32 cellular contexts compared by ENCODE assay signal in the genomic region with DNA sequence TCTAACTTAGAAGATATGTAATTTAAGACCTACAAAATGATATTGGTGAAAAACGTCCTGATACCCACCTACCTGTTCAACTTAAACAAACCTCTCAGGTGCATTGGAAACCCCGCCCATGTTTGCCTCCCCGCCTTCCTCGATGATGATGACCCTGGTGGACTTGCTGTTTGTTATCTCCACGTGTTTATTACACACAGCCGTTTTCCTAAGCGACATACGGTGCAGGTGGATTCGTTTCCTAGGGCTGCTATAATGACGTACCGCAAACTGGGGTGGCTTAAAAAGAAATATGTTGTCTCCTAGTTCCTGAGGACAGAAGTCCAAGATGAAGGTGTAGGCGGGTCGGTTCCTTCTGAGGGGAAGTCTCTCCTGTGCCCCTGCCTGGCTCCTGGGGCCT.
"Had no signal": no experiment of that assay in that cellular context is flagged by ENCODE, and none has a peak within 500 bp of the region (broad histone marks: within the 10 kb centered on the region; RNA-seq: fewer than 3 reads in every experiment).

No MANE protein-coding gene starts in this region.

- H3K27me3 Mint-ChIP-seq: activated B cell treated with CpG ODN at 0.5 μM for 24 hours; activated CD8-positive, alpha-beta T cell treated with anti-CD3 and anti-CD28 coated beads for 36 hours; activated naive CD8-positive, alpha-beta T cell treated with anti-CD3 and anti-CD28 coated beads, Interleukin-2, amount 10 ng/mL, durations not matched to agents 7 days and 5 days; activated T-helper 17 cell treated with anti-CD3 and anti-CD28 coated beads, Interleukin-2, amount 50 U/mL, for 72 hours; central memory CD8-positive, alpha-beta T cell; dendritic cell treated with granulocyte-macrophage colony-stimulating factor and Interleukin-4, amounts not matched to agents 40 ng/mL and 50 ng/mL, for 4 days; T-cell had no signal

- DNase-seq: activated B cell treated with CpG ODN at 0.5 μM for 24 hours; activated CD4-positive, alpha-beta T cell treated with anti-CD3 and anti-CD28 coated beads for 48 hours; activated CD4-positive, alpha-beta T cell treated with anti-CD3 and anti-CD28 coated beads, Interleukin-2, amount 50 U/mL, for 1 hour; activated CD4-positive, alpha-beta T cell treated with anti-CD3 and anti-CD28 coated beads, Interleukin-2, amount 50 U/mL, for 48 hours; activated CD8-positive, alpha-beta memory T cell treated with anti-CD3 and anti-CD28 coated beads for 24 hours; activated CD8-positive, alpha-beta T cell treated with anti-CD3 and anti-CD28 coated beads for 36 hours; activated effector memory CD4-positive, alpha-beta T cell treated with Interleukin-2 at 50 U/mL for 16 hours; activated gamma-delta T cell treated with Interleukin-2 at 50 U/mL for 16 hours; activated naive CD4-positive, alpha-beta T cell treated with Interleukin-2 at 50 U/mL for 16 hours; activated naive CD8-positive, alpha-beta T cell treated with anti-CD3 and anti-CD28 coated beads, Interleukin-2, amount 10 ng/mL, durations not matched to agents 7 days and 5 days; activated T-cell treated with anti-CD3 and anti-CD28 coated beads, Interleukin-2, amount 50 U/mL, for 4 hours; amniotic stem cell; anterior cingulate cortex; brain microvascular endothelial cell; dorsolateral prefrontal cortex; effector memory CD4-positive, alpha-beta T cell; endodermal cell; foreskin fibroblast; SW 1271; T-cell; T-helper 9 cell; WERI-Rb-1 had no signal

- H3K36me3 ChIP-seq: brain microvascular endothelial cell, WERI-Rb-1 had no signal

- H3K4me1 Mint-ChIP-seq: activated naive CD8-positive, alpha-beta T cell treated with anti-CD3 and anti-CD28 coated beads, Interleukin-2, amount 10 ng/mL, durations not matched to agents 7 days and 5 days; activated T-helper 17 cell treated with anti-CD3 and anti-CD28 coated beads, Interleukin-2, amount 50 U/mL, for 72 hours; central memory CD8-positive, alpha-beta T cell; endodermal cell had no signal

- H3K4me3 ChIP-seq: coronary artery, dorsolateral prefrontal cortex had no signal

- H3K4me3 Mint-ChIP-seq: activated B cell treated with CpG ODN at 0.5 μM for 24 hours; activated CD8-positive, alpha-beta T cell treated with anti-CD3 and anti-CD28 coated beads for 36 hours; activated naive CD8-positive, alpha-beta T cell treated with anti-CD3 and anti-CD28 coated beads, Interleukin-2, amount 10 ng/mL, durations not matched to agents 7 days and 5 days; activated T-cell treated with anti-CD3 and anti-CD28 coated beads, Interleukin-2, amount 50 U/mL, for 4 hours; activated T-helper 17 cell treated with anti-CD3 and anti-CD28 coated beads, Interleukin-2, amount 50 U/mL, for 72 hours; central memory CD8-positive, alpha-beta T cell; dendritic cell treated with granulocyte-macrophage colony-stimulating factor and Interleukin-4, amounts not matched to agents 40 ng/mL and 50 ng/mL, for 4 days; endodermal cell; T-cell; T-helper 1 cell treated with Interleukin-12 subunit alpha and Interleukin-12 subunit beta and Interleukin-4 antibody, amounts not matched to agents 30 μg/mL and 1 μg/mL, for 36 hours had no signal

- ATAC-seq: activated CD4-positive, CD25-positive, alpha-beta regulatory T cell treated with anti-CD3 and anti-CD28 coated beads, Interleukin-2, amount 50 U/mL, for 24 hours; activated CD8-positive, alpha-beta T cell treated with anti-CD3 and anti-CD28 coated beads for 36 hours; activated naive CD4-positive, alpha-beta T cell treated with anti-CD3 and anti-CD28 coated beads, Interleukin-2, amount 50 U/mL, for 72 hours; activated T-cell treated with anti-CD3 and anti-CD28 coated beads, Interleukin-2, amount 50 U/mL, for 4 hours; activated T-helper 17 cell treated with anti-CD3 and anti-CD28 coated beads, Interleukin-2, amount 50 U/mL, for 72 hours; esophagus mucosa; T-cell had no signal

- H3K27me3 ChIP-seq: brain microvascular endothelial cell had no signal

- FAIRE-seq: bronchial epithelial cell, frontal cortex had no signal

- H3K36me3 Mint-ChIP-seq: activated naive CD4-positive, alpha-beta T cell treated with anti-CD3 and anti-CD28 coated beads, Interleukin-2, amount 50 U/mL, for 72 hours had no signal

- H3K27ac ChIP-seq: brain microvascular endothelial cell, coronary artery, dorsolateral prefrontal cortex, WERI-Rb-1 had no signal

- H3K27ac Mint-ChIP-seq: activated B cell treated with CpG ODN at 0.5 μM for 24 hours; activated CD8-positive, alpha-beta T cell treated with anti-CD3 and anti-CD28 coated beads for 36 hours; activated naive CD8-positive, alpha-beta T cell treated with anti-CD3 and anti-CD28 coated beads, Interleukin-2, amount 10 ng/mL, durations not matched to agents 7 days and 5 days; activated T-helper 17 cell treated with anti-CD3 and anti-CD28 coated beads, Interleukin-2, amount 50 U/mL, for 72 hours; dendritic cell treated with granulocyte-macrophage colony-stimulating factor and Interleukin-4, amounts not matched to agents 40 ng/mL and 50 ng/mL, for 4 days; endodermal cell; T-cell; T-helper 1 cell treated with Interleukin-12 subunit alpha and Interleukin-12 subunit beta and Interleukin-4 antibody, amounts not matched to agents 30 μg/mL and 1 μg/mL, for 36 hours had no signal

- H3K9me3 Mint-ChIP-seq: activated CD8-positive, alpha-beta T cell treated with anti-CD3 and anti-CD28 coated beads for 36 hours; activated naive CD4-positive, alpha-beta T cell treated with anti-CD3 and anti-CD28 coated beads, Interleukin-2, amount 50 U/mL, for 72 hours; activated naive CD8-positive, alpha-beta T cell treated with anti-CD3 and anti-CD28 coated beads, Interleukin-2, amount 10 ng/mL, durations not matched to agents 7 days and 5 days; activated T-cell treated with anti-CD3 and anti-CD28 coated beads, Interleukin-2, amount 50 U/mL, for 4 hours; activated T-helper 17 cell treated with anti-CD3 and anti-CD28 coated beads, Interleukin-2, amount 50 U/mL, for 72 hours; central memory CD8-positive, alpha-beta T cell; dendritic cell treated with granulocyte-macrophage colony-stimulating factor and Interleukin-4, amounts not matched to agents 40 ng/mL and 50 ng/mL, for 4 days; T-cell; T-helper 1 cell treated with Interleukin-12 subunit alpha and Interleukin-12 subunit beta and Interleukin-4 antibody, amounts not matched to agents 30 μg/mL and 1 μg/mL, for 36 hours had no signal
